ENCODE assay signal across 2 cellular contexts in genomic region chr14:100203962-100204834, GRCh38.
A peak's percentile ranks its signal among the peaks of the same experiment; 100 is the strongest.
TF ChIP-seq lines count a peak whose summit lies in the region.

No MANE protein-coding gene starts in this region.

TF ChIP-seq in A549, 52 proteins besides CTCF, POLR2A, EP300 and RAD21:
- TF ChIP-seq FOSB (CRISPR knock-in tag; IDR thresholded peaks at IDR 0.05) (no peak), CEBPB (IDR thresholded peaks at IDR 0.05) (peak; percentile 69 to 87; a peak in 3 of 4 replicates)

TF ChIP-seq in HepG2, 621 proteins besides CTCF, POLR2A, EP300 and RAD21 (continues in another document):
- TF ChIP-seq ZBTB46 (CRISPR knock-in tag; IDR thresholded peaks at IDR 0.05; ENCODE audit: borderline replicate concordance) = no peak
- TF ChIP-seq SP140L (CRISPR knock-in tag; IDR thresholded peaks at IDR 0.05; ENCODE audit: borderline replicate concordance) = no peak
- TF ChIP-seq, protein P1, sequence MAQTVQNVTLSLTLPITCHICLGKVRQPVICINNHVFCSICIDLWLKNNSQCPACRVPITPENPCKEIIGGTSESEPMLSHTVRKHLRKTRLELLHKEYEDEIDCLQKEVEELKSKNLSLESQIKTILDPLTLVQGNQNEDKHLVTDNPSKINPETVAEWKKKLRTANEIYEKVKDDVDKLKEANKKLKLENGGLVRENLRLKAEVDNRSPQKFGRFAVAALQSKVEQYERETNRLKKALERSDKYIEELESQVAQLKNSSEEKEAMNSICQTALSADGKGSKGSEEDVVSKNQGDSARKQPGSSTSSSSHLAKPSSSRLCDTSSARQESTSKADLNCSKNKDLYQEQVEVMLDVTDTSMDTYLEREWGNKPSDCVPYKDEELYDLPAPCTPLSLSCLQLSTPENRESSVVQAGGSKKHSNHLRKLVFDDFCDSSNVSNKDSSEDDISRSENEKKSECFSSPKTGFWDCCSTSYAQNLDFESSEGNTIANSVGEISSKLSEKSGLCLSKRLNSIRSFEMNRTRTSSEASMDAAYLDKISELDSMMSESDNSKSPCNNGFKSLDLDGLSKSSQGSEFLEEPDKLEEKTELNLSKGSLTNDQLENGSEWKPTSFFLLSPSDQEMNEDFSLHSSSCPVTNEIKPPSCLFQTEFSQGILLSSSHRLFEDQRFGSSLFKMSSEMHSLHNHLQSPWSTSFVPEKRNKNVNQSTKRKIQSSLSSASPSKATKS (CRISPR knock-in tag; IDR thresholded peaks at IDR 0.05) = no peak
- TF ChIP-seq BRD4 (CRISPR knock-in tag; IDR thresholded peaks at IDR 0.05) = 0 out of 2 replicates have a peak, but pooled peaks have one; percentile 31
- no peak for TF ChIP-seq HIC2 (CRISPR knock-in tag; IDR thresholded peaks at IDR 0.05; ENCODE audit: low read depth)
- peak; percentile 88 for TF ChIP-seq FOXO1 (CRISPR knock-in tag; IDR thresholded peaks at IDR 0.05)
- TF ChIP-seq HNRNPH1 (optimal IDR thresholded peaks at IDR 0.05; ENCODE audit: low read depth, low read length) = no peak
- peak in 1 of 2 experiments; percentile 74; a peak in 1 of 4 replicates for TF ChIP-seq KLF16 (CRISPR knock-in tag; IDR thresholded peaks at IDR 0.05)
- TF ChIP-seq MED13 (CRISPR knock-in tag; IDR thresholded peaks at IDR 0.05) = 0 out of 2 replicates have a peak, but pooled peaks have one; percentile 14
- TF ChIP-seq, protein P2, sequence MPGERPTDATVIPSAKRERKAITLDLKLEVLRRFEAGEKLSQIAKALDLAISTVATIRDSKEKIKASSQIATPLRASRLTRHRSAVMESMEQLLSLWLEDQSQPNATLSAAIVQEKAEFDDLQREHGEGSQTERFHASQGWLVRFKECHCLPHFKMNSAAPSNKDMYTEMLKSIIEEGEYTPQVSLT (CRISPR knock-in tag; IDR thresholded peaks at IDR 0.05; ENCODE audit: borderline replicate concordance, low read depth) = no peak
- TF ChIP-seq ZNF235 (CRISPR knock-in tag; IDR thresholded peaks at IDR 0.05; ENCODE audit: borderline replicate concordance) = no peak
- peak; percentile 53; the same call in 1 of the 2 replicates for TF ChIP-seq ZNF431 (CRISPR knock-in tag; IDR thresholded peaks at IDR 0.05; ENCODE audit: borderline replicate concordance, low read depth)
- TF ChIP-seq ZNF34 (CRISPR knock-in tag; IDR thresholded peaks at IDR 0.05; ENCODE audit: borderline replicate concordance) = no peak
- no peak for TF ChIP-seq GLI4 (CRISPR knock-in tag; IDR thresholded peaks at IDR 0.05; ENCODE audit: borderline replicate concordance)
- TF ChIP-seq, protein P3, sequence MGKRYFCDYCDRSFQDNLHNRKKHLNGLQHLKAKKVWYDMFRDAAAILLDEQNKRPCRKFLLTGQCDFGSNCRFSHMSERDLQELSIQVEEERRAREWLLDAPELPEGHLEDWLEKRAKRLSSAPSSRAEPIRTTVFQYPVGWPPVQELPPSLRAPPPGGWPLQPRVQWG (CRISPR knock-in tag; IDR thresholded peaks at IDR 0.05; ENCODE audit: borderline replicate concordance, low read depth) = no peak
- no peak for TF ChIP-seq SNRNP70 (IDR thresholded peaks at IDR 0.05; ENCODE audit: low read depth, low read length)
- no peak for TF ChIP-seq GZF1 (CRISPR knock-in tag; IDR thresholded peaks at IDR 0.05)
- TF ChIP-seq, protein P4, sequence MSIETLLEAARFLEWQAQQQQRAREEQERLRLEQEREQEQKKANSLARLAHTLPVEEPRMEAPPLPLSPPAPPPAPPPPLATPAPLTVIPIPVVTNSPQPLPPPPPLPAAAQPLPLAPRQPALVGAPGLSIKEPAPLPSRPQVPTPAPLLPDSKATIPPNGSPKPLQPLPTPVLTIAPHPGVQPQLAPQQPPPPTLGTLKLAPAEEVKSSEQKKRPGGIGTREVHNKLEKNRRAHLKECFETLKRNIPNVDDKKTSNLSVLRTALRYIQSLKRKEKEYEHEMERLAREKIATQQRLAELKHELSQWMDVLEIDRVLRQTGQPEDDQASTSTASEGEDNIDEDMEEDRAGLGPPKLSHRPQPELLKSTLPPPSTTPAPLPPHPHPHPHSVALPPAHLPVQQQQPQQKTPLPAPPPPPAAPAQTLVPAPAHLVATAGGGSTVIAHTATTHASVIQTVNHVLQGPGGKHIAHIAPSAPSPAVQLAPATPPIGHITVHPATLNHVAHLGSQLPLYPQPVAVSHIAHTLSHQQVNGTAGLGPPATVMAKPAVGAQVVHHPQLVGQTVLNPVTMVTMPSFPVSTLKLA (IDR thresholded peaks at IDR 0.05) = no peak
- 0 out of 2 replicates have a peak, but pooled peaks have one; percentile 66 for TF ChIP-seq ZNF543 (CRISPR knock-in tag; IDR thresholded peaks at IDR 0.05)
- no peak for TF ChIP-seq RNF2 (conservative IDR thresholded peaks at IDR 0.05; ENCODE audit: low read depth)
- no peak for TF ChIP-seq JDP2 (CRISPR knock-in tag; IDR thresholded peaks at IDR 0.05; ENCODE audit: borderline replicate concordance)
- TF ChIP-seq GFI1 (CRISPR knock-in tag; IDR thresholded peaks at IDR 0.05; ENCODE audit: borderline replicate concordance) = no peak
- TF ChIP-seq ZNF124 (CRISPR knock-in tag; IDR thresholded peaks at IDR 0.05) = peak; percentile 85
- no peak for TF ChIP-seq ZNF772 (CRISPR knock-in tag; IDR thresholded peaks at IDR 0.05)
- TF ChIP-seq ZNF775 (CRISPR knock-in tag; IDR thresholded peaks at IDR 0.05; ENCODE audit: borderline replicate concordance) = no peak
- TF ChIP-seq ZBTB1 (CRISPR knock-in tag; IDR thresholded peaks at IDR 0.05; ENCODE audit: borderline replicate concordance) = no peak
- TF ChIP-seq XRCC5 (optimal IDR thresholded peaks at IDR 0.05; ENCODE audit: low read length) = no peak
- TF ChIP-seq SCMH1 (CRISPR knock-in tag; IDR thresholded peaks at IDR 0.05; ENCODE audit: borderline replicate concordance) = no peak
- TF ChIP-seq ZNF30 (CRISPR knock-in tag; IDR thresholded peaks at IDR 0.05) = no peak
- TF ChIP-seq ZNF333 (CRISPR knock-in tag; IDR thresholded peaks at IDR 0.05; ENCODE audit: borderline replicate concordance) = no peak
- TF ChIP-seq ZNF773 (CRISPR knock-in tag; IDR thresholded peaks at IDR 0.05; ENCODE audit: borderline replicate concordance) = no peak
- no peak for TF ChIP-seq CHCHD3 (CRISPR knock-in tag; IDR thresholded peaks at IDR 0.05)
- no peak for TF ChIP-seq KLF9 (CRISPR knock-in tag; IDR thresholded peaks at IDR 0.05; ENCODE audit: low read depth)
- TF ChIP-seq, protein P5, sequence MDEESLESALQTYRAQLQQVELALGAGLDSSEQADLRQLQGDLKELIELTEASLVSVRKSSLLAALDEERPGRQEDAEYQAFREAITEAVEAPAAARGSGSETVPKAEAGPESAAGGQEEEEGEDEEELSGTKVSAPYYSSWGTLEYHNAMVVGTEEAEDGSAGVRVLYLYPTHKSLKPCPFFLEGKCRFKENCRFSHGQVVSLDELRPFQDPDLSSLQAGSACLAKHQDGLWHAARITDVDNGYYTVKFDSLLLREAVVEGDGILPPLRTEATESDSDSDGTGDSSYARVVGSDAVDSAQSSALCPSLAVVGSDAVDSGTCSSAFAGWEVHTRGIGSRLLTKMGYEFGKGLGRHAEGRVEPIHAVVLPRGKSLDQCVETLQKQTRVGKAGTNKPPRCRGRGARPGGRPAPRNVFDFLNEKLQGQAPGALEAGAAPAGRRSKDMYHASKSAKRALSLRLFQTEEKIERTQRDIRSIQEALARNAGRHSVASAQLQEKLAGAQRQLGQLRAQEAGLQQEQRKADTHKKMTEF (CRISPR knock-in tag; IDR thresholded peaks at IDR 0.05) = peak; percentile 63; the same call in 1 of the 2 replicates
- TF ChIP-seq SMARCC2 (IDR thresholded peaks at IDR 0.05) = no peak
- peak; percentile 32; the same call in 1 of the 2 replicates for TF ChIP-seq SOX13 (IDR thresholded peaks at IDR 0.05)
- peak in 1 of 2 experiments; percentile 81; a peak in 2 of 4 replicates for TF ChIP-seq SOX13 (CRISPR knock-in tag; conservative IDR thresholded peaks at IDR 0.05 in 1 of 2, IDR thresholded peaks at IDR 0.05 in 1 of 2)
- TF ChIP-seq ELF3 (CRISPR knock-in tag; IDR thresholded peaks at IDR 0.05) = peak; percentile 65; the same call in 1 of the 2 replicates
- TF ChIP-seq ZNF224 (CRISPR knock-in tag; IDR thresholded peaks at IDR 0.05) = no peak
- no peak for TF ChIP-seq ZNF251 (CRISPR knock-in tag; IDR thresholded peaks at IDR 0.05)
- TF ChIP-seq GATA4 (IDR thresholded peaks at IDR 0.05; ENCODE audit: borderline replicate concordance, low read depth) = no peak
- no peak for TF ChIP-seq BCL3 (CRISPR knock-in tag; IDR thresholded peaks at IDR 0.05)
- TF ChIP-seq, protein P6, sequence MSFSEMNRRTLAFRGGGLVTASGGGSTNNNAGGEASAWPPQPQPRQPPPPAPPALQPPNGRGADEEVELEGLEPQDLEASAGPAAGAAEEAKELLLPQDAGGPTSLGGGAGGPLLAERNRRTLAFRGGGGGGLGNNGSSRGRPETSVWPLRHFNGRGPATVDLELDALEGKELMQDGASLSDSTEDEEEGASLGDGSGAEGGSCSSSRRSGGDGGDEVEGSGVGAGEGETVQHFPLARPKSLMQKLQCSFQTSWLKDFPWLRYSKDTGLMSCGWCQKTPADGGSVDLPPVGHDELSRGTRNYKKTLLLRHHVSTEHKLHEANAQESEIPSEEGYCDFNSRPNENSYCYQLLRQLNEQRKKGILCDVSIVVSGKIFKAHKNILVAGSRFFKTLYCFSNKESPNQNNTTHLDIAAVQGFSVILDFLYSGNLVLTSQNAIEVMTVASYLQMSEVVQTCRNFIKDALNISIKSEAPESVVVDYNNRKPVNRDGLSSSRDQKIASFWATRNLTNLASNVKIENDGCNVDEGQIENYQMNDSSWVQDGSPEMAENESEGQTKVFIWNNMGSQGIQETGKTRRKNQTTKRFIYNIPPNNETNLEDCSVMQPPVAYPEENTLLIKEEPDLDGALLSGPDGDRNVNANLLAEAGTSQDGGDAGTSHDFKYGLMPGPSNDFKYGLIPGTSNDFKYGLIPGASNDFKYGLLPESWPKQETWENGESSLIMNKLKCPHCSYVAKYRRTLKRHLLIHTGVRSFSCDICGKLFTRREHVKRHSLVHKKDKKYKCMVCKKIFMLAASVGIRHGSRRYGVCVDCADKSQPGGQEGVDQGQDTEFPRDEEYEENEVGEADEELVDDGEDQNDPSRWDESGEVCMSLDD (CRISPR knock-in tag; IDR thresholded peaks at IDR 0.05; ENCODE audit: borderline replicate concordance) = no peak
- no peak for TF ChIP-seq MAFG (CRISPR knock-in tag; IDR thresholded peaks at IDR 0.05)
- TF ChIP-seq ATF3 (CRISPR knock-in tag; IDR thresholded peaks at IDR 0.05) = no peak
- peak; percentile 76 for TF ChIP-seq HDAC1 (CRISPR knock-in tag; IDR thresholded peaks at IDR 0.05)
- TF ChIP-seq ATF7 (IDR thresholded peaks at IDR 0.05) = no peak
- peak; percentile 17; the same call in 1 of the 2 replicates for TF ChIP-seq ATF7 (CRISPR knock-in tag; IDR thresholded peaks at IDR 0.05)
- no peak for TF ChIP-seq ZNF589 (CRISPR knock-in tag; conservative IDR thresholded peaks at IDR 0.05)
- no peak for TF ChIP-seq ZNF3 (CRISPR knock-in tag; IDR thresholded peaks at IDR 0.05)
- TF ChIP-seq SALL2 (CRISPR knock-in tag; IDR thresholded peaks at IDR 0.05) = no peak
- no peak for TF ChIP-seq ZNF382 (CRISPR knock-in tag; IDR thresholded peaks at IDR 0.05; ENCODE audit: borderline replicate concordance)
- TF ChIP-seq ZFY (CRISPR knock-in tag; IDR thresholded peaks at IDR 0.05) = peak; percentile 22; the same call in 1 of the 2 replicates
- TF ChIP-seq SIX4 (CRISPR knock-in tag; IDR thresholded peaks at IDR 0.05) = no peak; the same call in 1 of the 2 replicates
